ENCODE assay signal across 8 cellular contexts in the genomic region with DNA sequence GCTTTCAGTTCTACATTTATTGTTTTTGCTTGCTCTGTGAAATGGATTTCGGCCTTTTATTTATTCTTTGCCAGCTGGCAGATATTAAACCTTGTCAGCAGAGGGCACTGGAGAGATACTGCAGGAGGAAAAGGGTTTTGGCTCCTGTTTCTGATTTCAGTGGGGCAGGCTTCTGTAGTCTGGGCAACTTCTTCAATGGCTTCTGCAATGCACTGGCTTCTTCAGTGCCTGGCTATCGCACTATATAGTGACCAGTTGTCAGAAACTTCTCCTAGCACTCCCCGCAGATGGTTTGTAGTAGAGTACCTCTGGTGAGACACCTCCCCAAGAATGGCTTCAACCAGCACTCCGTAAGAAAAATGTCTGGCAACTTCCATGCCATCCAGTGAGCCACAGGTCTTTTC. TPM values are rescaled to one million over a fixed set of nuclear protein-coding genes. Genes with fewer than 3 reads are reported as not detected.
DNase-seq lines count a peak whose midpoint lies in the region; ATAC-seq and TF ChIP-seq lines count a peak whose summit lies in the region.

No MANE protein-coding gene starts in this region.

- H3K4me1 ChIP-seq in NT2/D1 (ENCODE audit: insufficient read depth, insufficient read length) = peaks cover 2% of the 10 kb centered on the region
- H3K4me1 ChIP-seq in foreskin keratinocyte = peaks cover 4% of the 10 kb centered on the region
- H3K4me1 ChIP-seq in psoas muscle = peaks cover 20% of the 10 kb centered on the region

- H3K4me3 Mint-ChIP-seq in activated T-helper 17 cell treated with anti-CD3 and anti-CD28 coated beads, Interleukin-2, amount 50 U/mL, for 72 hours = no peak overlapping the region

- no peaks in the 10 kb centered on the region for H3K9me3 Mint-ChIP-seq in activated T-helper 17 cell treated with anti-CD3 and anti-CD28 coated beads, Interleukin-2, amount 50 U/mL, for 72 hours

- ATAC-seq in activated T-helper 17 cell treated with anti-CD3 and anti-CD28 coated beads, Interleukin-2, amount 50 U/mL, for 72 hours (replicated peaks) = no peak
- no peak for ATAC-seq in foreskin keratinocyte
- ATAC-seq in psoas muscle = peak in 3 of 4 donors; percentile 20 to 26 (median 24)
- ATAC-seq in GM21515 (IDR thresholded peaks at IDR 0.05; ENCODE audit: unreplicated experiment) = no peak

- 37 to 54% (median 41%) methylated on average over 4 of the region's 4 CpGs for WGBS in psoas muscle, 3 donors

- H3K27ac ChIP-seq in foreskin keratinocyte = no peak overlapping the region
- H3K27ac ChIP-seq in psoas muscle = peak overlapping the region; percentile 50

- H3K4me3 ChIP-seq in NT2/D1 (ENCODE audit: insufficient read length, low read depth) (no peak overlapping the region), psoas muscle (no peak overlapping the region)

- peak overlapping the region; percentile 29 for H3K9ac ChIP-seq in NT2/D1 (ENCODE audit: insufficient read length, low read depth)

- H3K9me3 ChIP-seq in NT2/D1 (ENCODE audit: insufficient read depth, low read length) = no peaks in the 10 kb centered on the region
- no peaks in the 10 kb centered on the region for H3K9me3 ChIP-seq in psoas muscle

- TF ChIP-seq CTCF in foreskin keratinocyte (conservative IDR thresholded peaks at IDR 0.05) (peak; percentile 93), psoas muscle (IDR thresholded peaks at IDR 0.05) (peak; percentile 73)

- peaks cover 12% of the 10 kb centered on the region for H3K4me1 Mint-ChIP-seq in activated T-helper 17 cell treated with anti-CD3 and anti-CD28 coated beads, Interleukin-2, amount 50 U/mL, for 72 hours

- DNase-seq in DMS153 (lab: John Stamatoyannopoulos, UW) = peak; percentile 16
- DNase-seq in HuH-7 (ENCODE audit: low spot score) = peak; percentile 44
- DNase-seq in NT2/D1 (ENCODE audit: low read depth, low spot score) = no peak
- peak in 1 of 2 donors; percentile 48 for DNase-seq in foreskin keratinocyte
- DNase-seq in psoas muscle = no peak
- no peak for DNase-seq in NCI-H128 (lab: John Stamatoyannopoulos, UW; ENCODE audit: unreplicated experiment)

- H3K36me3 Mint-ChIP-seq in activated T-helper 17 cell treated with anti-CD3 and anti-CD28 coated beads, Interleukin-2, amount 50 U/mL, for 72 hours (ENCODE audit: low read depth) = peaks cover 41% of the 10 kb centered on the region

- H3K27me3 Mint-ChIP-seq in activated T-helper 17 cell treated with anti-CD3 and anti-CD28 coated beads, Interleukin-2, amount 50 U/mL, for 72 hours = no peaks in the 10 kb centered on the region

- peak overlapping the region; percentile 74 for H3K27ac Mint-ChIP-seq in activated T-helper 17 cell treated with anti-CD3 and anti-CD28 coated beads, Interleukin-2, amount 50 U/mL, for 72 hours

- H3K36me3 ChIP-seq in NT2/D1 (ENCODE audit: insufficient read depth, insufficient read length, low read length) = peaks cover 15% of the 10 kb centered on the region
- peaks cover under 1 to 47% of the 10 kb centered on the region in 2 donors for H3K36me3 ChIP-seq in psoas muscle (ENCODE audit: insufficient read depth in 1 of 2, low read depth in 1 of 2)

- intact Hi-C loops in psoas muscle (cut with DNase I) = loop anchor here in 1 of 2 donors (5.0 kb wide), 1 partner anchor 40 kb away; no protein-coding TSS in a partner anchor

- H3K27me3 ChIP-seq in NT2/D1 (ENCODE audit: insufficient read depth, insufficient read length) (no peaks in the 10 kb centered on the region), foreskin keratinocyte (no peaks in the 10 kb centered on the region), psoas muscle (ENCODE audit: insufficient read depth in 3 of 3, low read length in 2 of 3) (no peaks in the 10 kb centered on the region)

RNA-seq across cellular contexts. Expression of a gene that starts 3.2 kb away (rescaled TPM):
- total RNA-seq in activated T-helper 17 cell treated with anti-CD3 and anti-CD28 coated beads, Interleukin-2, amount 50 U/mL, for 72 hours = 10 to 100 TPM; 32.0 to 56.5 TPM
- total RNA-seq in foreskin keratinocyte (27.5 and 27.9 TPM in 2 replicates), psoas muscle (10 to 100 TPM; 33.8 to 59.2 (median 46.1) TPM)
- polyA plus RNA-seq in foreskin keratinocyte (9.7 and 11.8 TPM in 2 replicates), psoas muscle (10 to 100 TPM; 20.9 to 33.4 (median 26.8) TPM)

RNA-seq across cellular contexts. Expression of a gene that starts 22.2 kb away (rescaled TPM):
- 10 to 100 TPM; 54.7 to 70.0 TPM for total RNA-seq in activated T-helper 17 cell treated with anti-CD3 and anti-CD28 coated beads, Interleukin-2, amount 50 U/mL, for 72 hours
- 86.7 and 94.8 TPM in 2 replicates for total RNA-seq in foreskin keratinocyte
- polyA plus RNA-seq in foreskin keratinocyte = 77.4 and 77.7 TPM in 2 replicates
- total RNA-seq in psoas muscle = 10 to 100 TPM; 28.7 to 41.1 (median 37.6) TPM
- polyA plus RNA-seq in psoas muscle = 10 to 100 TPM; 31.9 to 80.4 (median 38.3) TPM

RNA-seq across cellular contexts. Expression of a gene that starts 22.6 kb away (rescaled TPM):
- 10 to 100 TPM; 41.2 to 95.2 TPM for total RNA-seq in activated T-helper 17 cell treated with anti-CD3 and anti-CD28 coated beads, Interleukin-2, amount 50 U/mL, for 72 hours
- 29.6 and 33.5 TPM in 2 replicates for total RNA-seq in foreskin keratinocyte
- 32.5 and 40.6 TPM in 2 replicates for polyA plus RNA-seq in foreskin keratinocyte
- total RNA-seq in psoas muscle = 100 to 1,000 TPM; 125 to 253 (median 151) TPM
- polyA plus RNA-seq in psoas muscle = 100 to 1,000 TPM; 265 to 371 (median 315) TPM

RNA-seq across cellular contexts. Expression of a gene that starts 47.1 kb away (rescaled TPM):
- total RNA-seq in activated T-helper 17 cell treated with anti-CD3 and anti-CD28 coated beads, Interleukin-2, amount 50 U/mL, for 72 hours = not detected
- total RNA-seq in foreskin keratinocyte (not detected in 2 replicates), psoas muscle (not detected)
- polyA plus RNA-seq in foreskin keratinocyte (not detected in 2 replicates), psoas muscle (under 1 TPM in 1 of 3 donors, not detected in 2; 0.34 TPM)

Comparison
In these comparisons a context has a peak if more than half of its experiments do, and no peak if none do; other contexts are left out.
1. DNase-seq: peak in DMS153 (single experiment) and HuH-7 (single experiment); none in NT2/D1 (single experiment), psoas muscle (0 of 2) and NCI-H128 (single experiment).
2. ATAC-seq: peak in psoas muscle (3 of 4); none in activated T-helper 17 cell treated with anti-CD3 and anti-CD28 coated beads, Interleukin-2, amount 50 U/mL, for 72 hours (single experiment), foreskin keratinocyte (single experiment) and GM21515 (single experiment).